ENCODE assay signal across 18 cellular contexts in the genomic region with DNA sequence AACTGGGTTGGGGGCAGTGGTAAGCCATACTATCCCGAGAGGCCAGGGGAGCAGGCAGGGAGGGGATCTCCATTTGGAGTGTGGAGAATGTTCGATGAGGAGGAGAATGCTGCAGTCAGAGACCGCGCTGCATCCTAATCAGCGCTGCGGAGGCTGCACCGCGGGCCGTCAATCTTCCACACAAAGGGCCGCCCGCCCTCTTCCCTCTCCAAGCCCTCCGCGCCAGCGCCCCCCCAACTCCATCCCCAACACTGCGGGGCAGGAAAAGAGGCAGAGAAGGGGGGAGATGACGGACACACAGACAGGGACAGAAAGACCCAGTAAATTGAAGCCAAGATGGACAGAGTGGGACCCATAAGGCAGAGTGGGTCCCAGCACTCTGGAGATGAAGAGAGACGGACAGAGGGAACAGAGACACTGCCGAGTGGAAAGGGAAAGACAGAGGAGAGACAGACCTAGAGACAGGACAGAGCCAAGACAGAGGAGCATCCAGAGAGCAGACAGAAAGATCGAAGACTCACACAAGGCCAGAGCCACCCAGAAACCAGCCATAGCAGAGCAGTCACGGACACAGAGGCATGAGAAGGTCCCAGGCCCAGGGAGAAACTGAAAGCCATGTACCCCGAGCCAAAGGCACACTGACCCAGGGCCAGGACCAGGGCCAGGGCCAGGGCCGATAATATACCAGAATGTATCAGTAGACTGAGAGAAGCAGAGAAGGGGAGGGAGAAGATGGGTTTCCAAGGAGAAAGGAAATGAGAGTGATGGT. TPM values are rescaled to one million over a fixed set of nuclear protein-coding genes. Genes with fewer than 3 reads are reported as not detected.
"Had no signal": no experiment of that assay in that cellular context is flagged by ENCODE, and none has a peak within 500 bp of the region (broad histone marks: within the 10 kb centered on the region; RNA-seq: fewer than 3 reads in every experiment).

No MANE protein-coding gene starts in this region.

- ATAC-seq: body of pancreas; esophagus mucosa; left lung; natural killer cell; stimulated activated memory B cell treated with anti-CD40 and anti-IgM and Interleukin-4, amounts not matched to agents 10 μg/mL and 1 μg/mL and 100 μg/mL, for 72 hours had no signal

- H3K27ac ChIP-seq: body of pancreas, left lung, ovary, skin epidermis, tibial nerve had no signal

- H3K36me3 ChIP-seq: left lung, ovary, tibial nerve had no signal

- H3K9me3 Mint-ChIP-seq: activated naive CD4-positive, alpha-beta T cell treated with anti-CD3 and anti-CD28 coated beads, Interleukin-2, amount 50 U/mL, for 24 hours; memory B cell; natural killer cell; stimulated activated memory B cell treated with anti-CD40 and anti-IgM and Interleukin-4, amounts not matched to agents 10 μg/mL and 1 μg/mL and 100 μg/mL, for 72 hours had no signal

- H3K27me3 ChIP-seq: ovary had no signal

- H3K4me3 Mint-ChIP-seq: memory B cell; natural killer cell; stimulated activated memory B cell treated with anti-CD40 and anti-IgM and Interleukin-4, amounts not matched to agents 10 μg/mL and 1 μg/mL and 100 μg/mL, for 72 hours had no signal

- H3K27ac Mint-ChIP-seq: activated naive CD4-positive, alpha-beta T cell treated with anti-CD3 and anti-CD28 coated beads, Interleukin-2, amount 50 U/mL, for 24 hours; memory B cell; natural killer cell; stimulated activated memory B cell treated with anti-CD40 and anti-IgM and Interleukin-4, amounts not matched to agents 10 μg/mL and 1 μg/mL and 100 μg/mL, for 72 hours had no signal

- H3K36me3 Mint-ChIP-seq: activated naive CD4-positive, alpha-beta T cell treated with anti-CD3 and anti-CD28 coated beads, Interleukin-2, amount 50 U/mL, for 24 hours; memory B cell; natural killer cell; stimulated activated memory B cell treated with anti-CD40 and anti-IgM and Interleukin-4, amounts not matched to agents 10 μg/mL and 1 μg/mL and 100 μg/mL, for 72 hours had no signal

- H3K4me3 ChIP-seq: body of pancreas, left lung, ovary, skin epidermis, tibial nerve had no signal

- H3K9me3 ChIP-seq: body of pancreas, left lung, ovary, tibial nerve had no signal

- DNase-seq: activated CD4-positive, alpha-beta T cell treated with anti-CD3 and anti-CD28 coated beads, Interleukin-2, amount 50 U/mL, for 1 hour; activated T-cell treated with anti-CD3 and anti-CD28 coated beads for 4 hours; body of pancreas; central memory CD4-positive, alpha-beta T cell; left lung; natural killer cell; ovary; T-helper 2 cell had no signal

RNA-seq across cellular contexts. Expression of gene CISTR, which starts 3.5 kb away (rescaled TPM):
- total RNA-seq: activated CD8-positive, alpha-beta memory T cell treated with anti-CD3 and anti-CD28 coated beads for 36 hours; body of pancreas; esophagus mucosa; glomerular endothelial cell; left lung; mucosa of gallbladder; natural killer cell; ovary; renal cortical epithelial cell; tibial nerve had no signal
- polyA plus RNA-seq: ovary had no signal
